In the genomic region with DNA sequence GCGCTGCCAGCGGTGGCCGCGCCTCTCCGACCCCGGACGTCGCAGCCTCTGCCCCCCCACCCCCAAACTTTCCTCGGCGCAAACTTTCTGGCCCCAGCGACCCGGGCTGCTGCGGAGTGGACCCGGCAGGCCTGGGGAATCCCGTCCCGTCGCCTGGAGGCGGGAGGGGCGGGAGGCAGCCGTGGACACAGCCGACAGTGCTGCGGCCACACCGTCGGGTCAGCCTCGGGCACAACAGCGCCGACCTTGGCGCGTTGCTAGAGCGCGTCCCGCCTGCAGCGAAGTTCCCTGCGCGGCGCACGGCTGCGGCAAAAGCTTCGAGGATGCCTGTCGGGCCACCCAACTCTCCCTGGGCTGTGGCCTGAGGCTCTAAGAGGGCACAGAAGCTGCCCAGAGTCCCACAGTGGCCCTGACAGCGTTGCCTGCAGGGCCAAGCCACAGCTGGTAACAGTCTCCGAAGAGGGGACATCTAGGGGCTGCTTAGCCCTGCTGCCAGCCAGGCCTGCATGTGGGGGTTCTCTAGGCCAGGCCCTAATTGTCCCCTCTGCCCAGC, we compare ENCODE assay signal across 8 cellular contexts. TPM values are rescaled to one million over a fixed set of nuclear protein-coding genes. Genes with fewer than 3 reads are reported as not detected.
A peak's percentile ranks its signal among the peaks of the same experiment; 100 is the strongest.
DNase-seq lines count a peak whose midpoint lies in the region; ATAC-seq and TF ChIP-seq lines count a peak whose summit lies in the region.

No MANE protein-coding gene starts in this region.

- TF ChIP-seq CTCF in natural killer cell (IDR thresholded peaks at IDR 0.05) = no peak
- TF ChIP-seq CTCF in MM.1S (IDR thresholded peaks at IDR 0.05; ENCODE audit: low read length) = no peak

- H3K4me1 Mint-ChIP-seq in natural killer cell = peaks cover 6 to 11% of the 10 kb centered on the region in 2 donors

- no peak overlapping the region for H3K27ac ChIP-seq in MM.1S (ENCODE audit: low read length)

- no peak overlapping the region for H3K4me3 ChIP-seq in MM.1S (ENCODE audit: low read length)

- H3K9ac ChIP-seq in MM.1S (ENCODE audit: low read length) = no peak overlapping the region

- peaks cover 19 to 35% of the 10 kb centered on the region in 2 donors for H3K27me3 Mint-ChIP-seq in natural killer cell (ENCODE audit: low read depth in 2 of 2)

- H3K36me3 ChIP-seq in MM.1S (replicated peaks; ENCODE audit: insufficient read depth, low read length) = no peaks in the 10 kb centered on the region

- H3K27ac Mint-ChIP-seq in natural killer cell = no peak overlapping the region

- no peaks in the 10 kb centered on the region for H3K79me2 ChIP-seq in MM.1S (ENCODE audit: low read length)

- H3K4me3 Mint-ChIP-seq in natural killer cell = peak overlapping the region; percentile 55

- DNase-seq in AML-193 (lab: John Stamatoyannopoulos, UW) (peak; percentile 5 to 11), erythroblast (lab: John Stamatoyannopoulos, UW) (peak; percentile 44 to 46), natural killer cell (no peak), MM.1S (no peak)
- DNase-seq in activated effector memory CD4-positive, alpha-beta T cell treated with anti-CD3 and anti-CD28 coated beads, Interleukin-2, amount 50 U/mL, for 16 hours = no peak

- H3K9me3 Mint-ChIP-seq in natural killer cell = no peaks in the 10 kb centered on the region

- ATAC-seq in natural killer cell (no peak), GM18907 (IDR thresholded peaks at IDR 0.05; ENCODE audit: unreplicated experiment) (no peak), GM21381 (IDR thresholded peaks at IDR 0.05; ENCODE audit: unreplicated experiment) (no peak)

- no peaks in the 10 kb centered on the region for H3K9me2 ChIP-seq in MM.1S (replicated peaks; ENCODE audit: insufficient read depth, low read length)

- no peaks in the 10 kb centered on the region for H3F3A ChIP-seq in MM.1S (ENCODE audit: insufficient read depth, low read length)

- no peaks in the 10 kb centered on the region for H3K36me3 Mint-ChIP-seq in natural killer cell

- no peak overlapping the region for H3K4me2 ChIP-seq in MM.1S (ENCODE audit: low read depth, low read length)

- no peak for TF ChIP-seq POLR2A in erythroblast (IDR thresholded peaks at IDR 0.05; ENCODE audit: low read length)

- H3K9me3 ChIP-seq in MM.1S (replicated peaks; ENCODE audit: insufficient read depth, low read length) = no peaks in the 10 kb centered on the region

- H2AFZ ChIP-seq in MM.1S (ENCODE audit: low read length) = no peak overlapping the region

- peaks cover 76% of the 10 kb centered on the region for H3K27me3 ChIP-seq in MM.1S (replicated peaks; ENCODE audit: insufficient read depth, low read length)

- intact Hi-C loops in natural killer cell (cut with micrococcal nuclease) = no loop called here

- H3K4me1 ChIP-seq in MM.1S (ENCODE audit: low read length) = no peaks in the 10 kb centered on the region

- no peaks in the 10 kb centered on the region for H4K20me1 ChIP-seq in MM.1S (ENCODE audit: insufficient read depth, low read length)

TF ChIP-seq in PFSK-1, 5 proteins besides CTCF, POLR2A, EP300 and RAD21:
- TF ChIP-seq POLR2AphosphoS5 (IDR thresholded peaks at IDR 0.05; ENCODE audit: low read depth, low read length) (no peak), FOXP2 (optimal IDR thresholded peaks at IDR 0.05; ENCODE audit: borderline replicate concordance, extremely low read depth, extremely low read length, insufficient read depth) (peak; percentile 43), SIN3A (IDR thresholded peaks at IDR 0.05; ENCODE audit: borderline replicate concordance, insufficient read depth, low read length) (no peak)
TF ChIP-seq in PFSK-1: peak in this region for 1.

RNA-seq across cellular contexts. Expression of gene NFIX, which starts 1.3 kb away (rescaled TPM):
- polyA plus RNA-seq in PFSK-1 (2012; ENCODE audit: insufficient read length, low read depth) = 22.2 TPM
- 1 to 10 TPM in 2 of 3 donors, under 1 TPM in 1; 0.61 to 2.1 (median 1.3) TPM for total RNA-seq in natural killer cell

RNA-seq across cellular contexts. Expression of gene DAND5, which starts 27.2 kb away (rescaled TPM):
- polyA plus RNA-seq in PFSK-1 (2012; ENCODE audit: insufficient read length, low read depth) = 0.20 TPM
- not detected for total RNA-seq in natural killer cell

RNA-seq across cellular contexts. Expression of gene GADD45GIP1, which starts 39.6 kb away (rescaled TPM):
- 100 TPM for polyA plus RNA-seq in PFSK-1 (2012; ENCODE audit: insufficient read length, low read depth)
- 1 to 10 TPM; 5.3 to 7.1 (median 5.7) TPM for total RNA-seq in natural killer cell

RNA-seq across cellular contexts. Expression of gene RAD23A, which starts 51.0 kb away (rescaled TPM):
- 302 TPM for polyA plus RNA-seq in PFSK-1 (2012; ENCODE audit: insufficient read length, low read depth)
- 10 to 100 TPM; 79.2 to 81.2 (median 80.3) TPM for total RNA-seq in natural killer cell

RNA-seq across cellular contexts. Expression of gene CALR, which starts 58.2 kb away (rescaled TPM):
- 885 TPM for polyA plus RNA-seq in PFSK-1 (2012; ENCODE audit: insufficient read length, low read depth)
- total RNA-seq in natural killer cell = 100 to 1,000 TPM; 588 to 813 (median 763) TPM

Comparison
In these comparisons a context has a peak if more than half of its experiments do, and no peak if none do; other contexts are left out.
1. DNase-seq: peak in AML-193 (2 of 2) and erythroblast (2 of 2); none in natural killer cell (single experiment), activated effector memory CD4-positive, alpha-beta T cell treated with anti-CD3 and anti-CD28 coated beads, Interleukin-2, amount 50 U/mL, for 16 hours (single experiment) and MM.1S (single experiment).